ENCODE assay signal across 28 cellular contexts in the genomic region with DNA sequence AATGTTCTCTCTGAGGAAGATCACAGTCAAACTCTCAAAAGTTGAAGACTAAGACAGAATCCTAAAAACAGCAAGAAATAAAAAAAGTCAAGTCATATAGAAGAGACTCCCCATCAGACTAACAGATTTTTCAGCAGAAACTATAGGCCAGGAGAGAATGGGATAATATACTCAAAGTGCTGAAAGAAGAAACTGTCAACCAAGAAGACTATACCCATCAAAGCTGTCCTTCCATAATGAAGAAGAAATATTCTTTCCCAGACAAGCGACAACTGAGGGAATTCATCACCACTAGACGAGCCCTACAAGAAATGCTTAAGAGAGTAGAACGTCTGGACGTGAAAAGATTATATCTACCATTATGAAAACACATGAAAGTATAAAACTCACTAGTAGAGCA. TPM values are rescaled to one million over a fixed set of nuclear protein-coding genes. Genes with fewer than 3 reads are reported as not detected.
"Had no signal": no experiment of that assay in that cellular context is flagged by ENCODE, and none has a peak within 500 bp of the region (broad histone marks: within the 10 kb centered on the region; RNA-seq: fewer than 3 reads in every experiment).

No MANE protein-coding gene starts in this region.

- H3K27me3 Mint-ChIP-seq: stimulated activated memory B cell treated with anti-CD40 and anti-IgM and Interleukin-4, amounts not matched to agents 10 μg/mL and 1 μg/mL and 100 μg/mL, for 72 hours; stimulated activated naive CD8-positive, alpha-beta T cell treated with anti-CD3 and anti-CD28 coated beads, Interleukin-15, amount 100 ng/mL, for 72 hours; stimulated activated naive CD8-positive, alpha-beta T cell treated with anti-CD3 and anti-CD28 coated beads, Interleukin-15, Interleukin-2, amounts not matched to agents 100 ng/mL and 50 ng/mL, for 24 hours; type B pancreatic cell had no signal

- H3K27me3 ChIP-seq: stomach, suprapubic skin, testis, thyroid gland, tibial artery, tibial nerve, transverse colon, upper lobe of left lung, upper lobe of right lung, uterus, vagina had no signal

- FAIRE-seq: urothelium cell line had no signal

- H3K4me1 ChIP-seq: stomach, suprapubic skin, testis, tibial artery, tibial nerve, transverse colon, upper lobe of left lung, upper lobe of right lung, uterus, vagina had no signal

- H3K36me3 Mint-ChIP-seq: stimulated activated effector memory CD8-positive, alpha-beta T cell treated with anti-CD3 and anti-CD28 coated beads, Interleukin-12 subunit alpha, Interleukin-12 subunit beta, amount 100 ng/mL, for 72 hours; type B pancreatic cell had no signal

- H3K4me3 ChIP-seq: stomach, suprapubic skin, testis, thoracic aorta, thyroid gland, tibial artery, tibial nerve, transverse colon, upper lobe of left lung, upper lobe of right lung, uterus, vagina had no signal

- H3K27ac ChIP-seq: stomach, suprapubic skin, testis, thoracic aorta, thyroid gland, tibial artery, tibial nerve, transverse colon, upper lobe of left lung, upper lobe of right lung, uterus, vagina had no signal

- H3K4me3 Mint-ChIP-seq: stimulated activated effector memory CD8-positive, alpha-beta T cell treated with anti-CD3 and anti-CD28 coated beads, Interleukin-12 subunit alpha, Interleukin-12 subunit beta, amount 100 ng/mL, for 72 hours; stimulated activated memory B cell treated with anti-CD40 and anti-IgM and Interleukin-4, amounts not matched to agents 10 μg/mL and 1 μg/mL and 100 μg/mL, for 72 hours; stimulated activated naive CD8-positive, alpha-beta T cell treated with anti-CD3 and anti-CD28 coated beads, Interleukin-15, amount 100 ng/mL, for 72 hours; stimulated activated naive CD8-positive, alpha-beta T cell treated with anti-CD3 and anti-CD28 coated beads, Interleukin-15, Interleukin-2, amounts not matched to agents 100 ng/mL and 50 ng/mL, for 24 hours; type B pancreatic cell had no signal

- DNase-seq: stimulated activated CD4-positive, alpha-beta T cell treated with anti-CD3 and anti-CD28 coated beads, Interleukin-2, amount 100 ng/mL, for 48 hours; stimulated activated CD4-positive, alpha-beta T cell treated with anti-CD3 and anti-CD28 coated beads, Interleukin-4, amount 100 ng/mL, for 1 hour; stimulated activated CD4-positive, alpha-beta T cell treated with anti-CD3 and anti-CD28 coated beads, Interleukin-4, amount 100 ng/mL, for 24 hours; stimulated activated CD4-positive, alpha-beta T cell treated with anti-CD3 and anti-CD28 coated beads, Interleukin-4, amount 100 ng/mL, for 4 hours; stimulated activated CD8-positive, alpha-beta memory T cell treated with anti-CD3 and anti-CD28 coated beads, Interleukin-4, amount 100 ng/mL, for 48 hours; stimulated activated naive CD4-positive, alpha-beta T cell; stimulated activated naive CD4-positive, alpha-beta T cell treated with Interleukin-2 at 50 U/mL for 16 hours; stimulated activated naive CD8-positive, alpha-beta T cell treated with anti-CD3 and anti-CD28 coated beads, Interleukin-15, amount 100 ng/mL, for 72 hours; stimulated activated naive CD8-positive, alpha-beta T cell treated with anti-CD3 and anti-CD28 coated beads, Interleukin-15, Interleukin-2, amounts not matched to agents 100 U/mL and 50 U/mL, for 24 hours; stomach; substantia nigra; testis; thyroid gland; tibial artery; transverse colon; trophoblast cell; upper lobe of left lung; upper lobe of right lung; uterus had no signal

- H3K27ac Mint-ChIP-seq: stimulated activated effector memory CD8-positive, alpha-beta T cell treated with anti-CD3 and anti-CD28 coated beads, Interleukin-12 subunit alpha, Interleukin-12 subunit beta, amount 100 ng/mL, for 72 hours; stimulated activated memory B cell treated with anti-CD40 and anti-IgM and Interleukin-4, amounts not matched to agents 10 μg/mL and 1 μg/mL and 100 μg/mL, for 72 hours; stimulated activated naive CD8-positive, alpha-beta T cell treated with anti-CD3 and anti-CD28 coated beads, Interleukin-15, amount 100 ng/mL, for 72 hours; stimulated activated naive CD8-positive, alpha-beta T cell treated with anti-CD3 and anti-CD28 coated beads, Interleukin-15, Interleukin-2, amounts not matched to agents 100 ng/mL and 50 ng/mL, for 24 hours; type B pancreatic cell had no signal

- H3K36me3 ChIP-seq: stomach, suprapubic skin, thoracic aorta, thyroid gland, tibial artery, transverse colon, upper lobe of left lung, upper lobe of right lung, uterus, vagina had no signal

- ATAC-seq: stimulated activated effector memory CD8-positive, alpha-beta T cell treated with anti-CD3 and anti-CD28 coated beads, Interleukin-12 subunit alpha, Interleukin-12 subunit beta, amount 100 ng/mL, for 72 hours; stimulated activated memory B cell treated with anti-CD40 and anti-IgM and Interleukin-4, amounts not matched to agents 10 μg/mL and 1 μg/mL and 100 μg/mL, for 72 hours; stimulated activated naive CD8-positive, alpha-beta T cell treated with anti-CD3 and anti-CD28 coated beads, Interleukin-15, amount 100 ng/mL, for 72 hours; stimulated activated naive CD8-positive, alpha-beta T cell treated with anti-CD3 and anti-CD28 coated beads, Interleukin-15, Interleukin-2, amounts not matched to agents 100 U/mL and 50 U/mL, for 24 hours; upper lobe of right lung had no signal

- H3K9me3 ChIP-seq: testis, thyroid gland, upper lobe of right lung had no signal

RNA-seq across cellular contexts. Expression of a gene that starts 51.8 kb away (rescaled TPM):
- total RNA-seq: vagina had no signal
